ENCODE assay signal across 13 cellular contexts in the genomic region with DNA sequence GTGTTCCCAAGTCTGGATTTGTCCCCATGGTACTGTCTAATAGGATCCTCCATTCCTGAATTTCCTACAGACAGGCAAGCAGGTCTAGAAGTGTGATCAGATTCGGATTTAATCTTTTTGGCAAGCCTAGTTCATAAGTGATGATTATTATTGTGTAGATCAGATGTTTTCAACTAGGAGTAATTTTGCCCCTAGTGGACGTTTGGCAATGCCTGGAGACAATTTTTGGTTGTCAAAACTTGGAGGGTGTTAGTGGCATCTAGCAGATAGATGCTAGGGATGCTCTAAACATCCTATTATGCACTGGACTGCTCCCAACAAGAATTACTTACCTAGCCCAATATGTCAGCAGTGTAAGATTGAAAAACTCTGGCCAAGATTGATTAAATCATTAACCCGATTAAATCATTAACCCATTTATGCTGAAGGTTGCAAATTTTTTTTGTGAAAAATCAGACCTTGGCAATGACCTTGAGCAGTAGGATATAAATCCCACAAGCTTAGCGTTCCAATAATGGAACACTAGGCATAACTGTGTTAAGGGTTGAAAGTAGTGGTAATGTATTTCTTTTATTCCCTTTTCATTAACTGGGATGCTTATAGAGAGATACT. TPM values are rescaled to one million over a fixed set of nuclear protein-coding genes. Genes with fewer than 3 reads are reported as not detected.
A peak's percentile ranks its signal among the peaks of the same experiment; 100 is the strongest.
DNase-seq lines count a peak whose midpoint lies in the region; ATAC-seq and TF ChIP-seq lines count a peak whose summit lies in the region.
"Had no signal": no experiment of that assay in that cellular context is flagged by ENCODE, and none has a peak within 500 bp of the region (broad histone marks: within the 10 kb centered on the region; RNA-seq: fewer than 3 reads in every experiment).

No MANE protein-coding gene starts in this region.

- POLR2A ChIA-PET in Caco-2 (lab: Charles Lee) (no interaction called here), HEK293T (lab: Yijun Ruan, JAX) (no interaction called here)

- H3K27ac ChIP-seq in WERI-Rb-1: no peak overlapping the region
- H3K27ac ChIP-seq: parathyroid adenoma had no signal

- H3K36me3 ChIP-seq in Caco-2 (ENCODE audit: control insufficient read depth, insufficient read depth, low read length): peaks cover 4% of the 10 kb centered on the region
- peaks cover 80% of the 10 kb centered on the region for H3K36me3 ChIP-seq in WERI-Rb-1

- H3K36me3 Mint-ChIP-seq in Caco-2 (ENCODE audit: insufficient read depth, unreplicated experiment): peaks cover 74% of the 10 kb centered on the region
- H3K36me3 Mint-ChIP-seq in mesothelial cell of epicardium: peaks cover 46% of the 10 kb centered on the region

- H3K4me1 Mint-ChIP-seq in Caco-2 (ENCODE audit: low read depth, unreplicated experiment) (peaks cover 6% of the 10 kb centered on the region), mesothelial cell of epicardium (no peaks in the 10 kb centered on the region)

- H3K4me1 ChIP-seq in Caco-2: no peaks in the 10 kb centered on the region
- H3K4me1 ChIP-seq: parathyroid adenoma had no signal

- H3K4me3 Mint-ChIP-seq in Caco-2 (ENCODE audit: unreplicated experiment): no peak overlapping the region
- no peak overlapping the region for H3K4me3 Mint-ChIP-seq in mesothelial cell of epicardium

- no peaks in the 10 kb centered on the region for H3K9me3 Mint-ChIP-seq in Caco-2 (ENCODE audit: unreplicated experiment)
- no peaks in the 10 kb centered on the region for H3K9me3 Mint-ChIP-seq in mesothelial cell of epicardium

- CTCF ChIA-PET in Caco-2 (lab: Charles Lee) (no interaction called here), HEK293T (lab: Yijun Ruan, JAX) (no interaction called here)

- no peaks in the 10 kb centered on the region for H3K27me3 Mint-ChIP-seq in Caco-2 (ENCODE audit: insufficient read depth, unreplicated experiment)
- no peaks in the 10 kb centered on the region for H3K27me3 Mint-ChIP-seq in mesothelial cell of epicardium (ENCODE audit: low read depth)

- no TSS peak for BruUV-seq in Caco-2 (replicated peaks; lab: Mats Ljungman, UMichigan)

- DNase-seq in Caco-2 (no peak), HEK293T (ENCODE audit: extremely low spot score) (peak; percentile 12), WERI-Rb-1 (no peak), mesothelial cell of epicardium (ENCODE audit: low spot score in 2 of 2, unreplicated experiment in 2 of 2) (no peak), T-helper 1 cell (no peak), islet precursor cell (no peak), NOMO-1 (lab: John Stamatoyannopoulos, UW; ENCODE audit: unreplicated experiment in 2 of 2) (no peak)
- DNase-seq: activated CD4-positive, CD25-positive, alpha-beta regulatory T cell; COR-L47; NCI-H510A; stimulated activated naive CD4-positive, alpha-beta T cell treated with Interleukin-2 at 50 U/mL for 16 hours had no signal

- intact Hi-C loops in Caco-2 (cut with micrococcal nuclease; ENCODE audit: unreplicated experiment): no loop called here

- no peak for ATAC-seq in GM18858 (IDR thresholded peaks at IDR 0.05; ENCODE audit: unreplicated experiment)

- H3K27me3 ChIP-seq in Caco-2 (replicated peaks; ENCODE audit: control insufficient read depth, insufficient read depth, low read length) (no peaks in the 10 kb centered on the region), WERI-Rb-1 (ENCODE audit: insufficient read depth, low read depth, severe bottlenecking) (no peaks in the 10 kb centered on the region)

- H3K27ac Mint-ChIP-seq in Caco-2 (ENCODE audit: unreplicated experiment) (no peak overlapping the region), mesothelial cell of epicardium (no peak overlapping the region)

- peak; percentile 24 to 28 for TF ChIP-seq CTCF in Caco-2 (IDR thresholded peaks at IDR 0.05; ENCODE audit: insufficient read depth in 1 of 2, low read depth in 1 of 2, low read length in 1 of 2, severe bottlenecking in 1 of 2, unreplicated experiment in 1 of 2)
- TF ChIP-seq CTCF in WERI-Rb-1 (IDR thresholded peaks at IDR 0.05; ENCODE audit: low read depth, low read length): 0 out of 2 replicates have a peak, but pooled peaks have one; percentile 11
- peak; percentile 43 for TF ChIP-seq CTCF in mesothelial cell of epicardium (IDR thresholded peaks at IDR 0.05; ENCODE audit: unreplicated experiment)

- H3K9me3 ChIP-seq in Caco-2 (no peaks in the 10 kb centered on the region), WERI-Rb-1 (ENCODE audit: severe bottlenecking) (no peaks in the 10 kb centered on the region)

- no peak overlapping the region for H3K4me3 ChIP-seq in Caco-2 (ENCODE audit: low read depth, low read length)
- H3K4me3 ChIP-seq in WERI-Rb-1 (ENCODE audit: low read depth, low read length): no peak overlapping the region

TF ChIP-seq in HEK293T, 16 proteins besides CTCF, POLR2A, EP300 and RAD21:
- TF ChIP-seq CTBP1 (IDR thresholded peaks at IDR 0.05; ENCODE audit: borderline replicate concordance) (no peak), FOXA1 (IDR thresholded peaks at IDR 0.05) (no peak), TARDBP (IDR thresholded peaks at IDR 0.05) (no peak), ZNF384 (IDR thresholded peaks at IDR 0.05) (no peak)

RNA-seq across cellular contexts. Expression of gene TCERG1, which starts 28.2 kb away (rescaled TPM):
- total RNA-seq in Caco-2 (2022) (88.2 and 97.1 TPM in 2 replicates), mesothelial cell of epicardium (156 to 157 TPM (median 156 TPM) in 3 replicates)

RNA-seq across cellular contexts. Expression of gene GPR151, which starts 40.7 kb away (rescaled TPM):
- total RNA-seq in Caco-2 (2022): not detected in 2 replicates
- total RNA-seq in mesothelial cell of epicardium: not detected in 3 replicates
